ENCODE assay signal across 8 cellular contexts in the genomic region with DNA sequence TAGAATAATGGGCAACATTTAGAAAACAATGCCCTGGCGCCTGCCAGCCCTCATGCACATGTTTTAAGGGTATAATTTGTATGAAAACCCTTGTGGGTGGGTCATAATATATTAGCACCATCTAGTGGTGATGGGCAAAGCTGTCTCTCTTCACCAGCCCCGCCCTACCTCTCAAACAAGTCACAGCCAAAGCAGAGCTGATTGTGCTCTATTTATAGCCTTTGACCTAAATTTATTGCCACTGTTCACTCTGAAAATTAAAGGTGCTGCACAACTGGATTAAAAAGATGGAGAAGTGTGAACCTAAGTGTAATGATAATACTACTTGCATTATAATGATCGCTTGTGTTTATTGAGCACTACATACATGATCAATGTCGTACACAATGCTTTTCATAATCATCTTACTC.
A peak's percentile ranks its signal among the peaks of the same experiment; 100 is the strongest.
DNase-seq lines count a peak whose midpoint lies in the region; ATAC-seq, FAIRE-seq and TF ChIP-seq lines count a peak whose summit lies in the region.

No MANE protein-coding gene starts in this region.

- CTCF ChIA-PET in BJ (lab: Yijun Ruan, JAX) = interaction anchor here (0.6 to 5.5 kb wide), 29 partner anchors 11 to 335 kb away, joined by 3 to 92 read pairs (median 4); no protein-coding TSS in a partner anchor

- POLR2A ChIA-PET in BJ (lab: Charles Lee) = no interaction called here

- peak; percentile 89 for ATAC-seq in HG03175 (IDR thresholded peaks at IDR 0.05; ENCODE audit: unreplicated experiment)

- H3K36me3 ChIP-seq in BJ (ENCODE audit: control insufficient read depth, insufficient read depth, low read length) = no peaks in the 10 kb centered on the region
- no peaks in the 10 kb centered on the region for H3K36me3 ChIP-seq in WERI-Rb-1
- H3K36me3 ChIP-seq in kidney (ENCODE audit: control insufficient read depth in 1 of 2, insufficient read depth in 2 of 2, low read length in 2 of 2) = no peaks in the 10 kb centered on the region

- H3K9ac ChIP-seq in kidney (ENCODE audit: low read length in 2 of 2) = no peak overlapping the region

- no peaks in the 10 kb centered on the region for H3K4me1 ChIP-seq in kidney (ENCODE audit: control insufficient read depth in 1 of 2, insufficient read depth in 1 of 2, low read depth in 1 of 2, low read length in 2 of 2)

- DNase-seq in BJ (ENCODE audit: low read depth) = peak; percentile 21
- DNase-seq in GM19238 (ENCODE audit: insufficient read length, low spot score) = peak; percentile 35
- peak; percentile 67 for DNase-seq in NCI-H2196 (lab: John Stamatoyannopoulos, UW; ENCODE audit: unreplicated experiment)
- DNase-seq in WERI-Rb-1 = peak; percentile 65
- peak; percentile 86 to 87 for DNase-seq in cardiac fibroblast (ENCODE audit: low read depth in 2 of 2)
- no peak for DNase-seq in kidney
- peak; percentile 29 for DNase-seq in stimulated activated CD4-positive, alpha-beta T cell treated with anti-CD3 and anti-CD28 coated beads, Interleukin-2, amount 100 ng/mL, for 4 hours (ENCODE audit: low read depth)

- TF ChIP-seq CTCF in BJ (IDR thresholded peaks at IDR 0.05; ENCODE audit: insufficient read depth, low read depth, low read length) (peak; percentile 77), WERI-Rb-1 (IDR thresholded peaks at IDR 0.05; ENCODE audit: low read depth, low read length) (peak; percentile 84), cardiac fibroblast (IDR thresholded peaks at IDR 0.05; ENCODE audit: low read depth, low read length) (peak; percentile 77), kidney (IDR thresholded peaks at IDR 0.05; ENCODE audit: borderline replicate concordance, extremely low read depth, insufficient read depth) (peak; percentile 86)

- H3K4me3 ChIP-seq in BJ (ENCODE audit: low read depth, low read length) (no peak overlapping the region), WERI-Rb-1 (ENCODE audit: low read depth, low read length) (no peak overlapping the region), cardiac fibroblast (replicated peaks in 1 of 2; ENCODE audit: low read depth in 2 of 2, low read length in 2 of 2) (no peak overlapping the region), kidney (ENCODE audit: low read length in 2 of 2) (no peak overlapping the region)

- intact Hi-C loops in kidney (cut with DNase I) = no loop called here

- peak; percentile 38 for FAIRE-seq in kidney (lab: Jason Lieb, UNC)

- H3K27ac ChIP-seq in WERI-Rb-1 (no peak overlapping the region), kidney (ENCODE audit: low read depth in 2 of 2, low read length in 2 of 2) (no peak overlapping the region)

- H3K9me3 ChIP-seq in WERI-Rb-1 (ENCODE audit: severe bottlenecking) (no peaks in the 10 kb centered on the region), kidney (ENCODE audit: control insufficient read depth in 1 of 2, low read length in 2 of 2) (peaks cover 0 to under 1% of the 10 kb centered on the region in 2 donors)

- H3K27me3 ChIP-seq in BJ (ENCODE audit: control insufficient read depth, insufficient read depth, low read length) = peaks cover 7% of the 10 kb centered on the region
- H3K27me3 ChIP-seq in WERI-Rb-1 (ENCODE audit: insufficient read depth, low read depth, severe bottlenecking) = no peaks in the 10 kb centered on the region
